Comparison of ENCODE assay signal across 17 cellular contexts in the genomic region with DNA sequence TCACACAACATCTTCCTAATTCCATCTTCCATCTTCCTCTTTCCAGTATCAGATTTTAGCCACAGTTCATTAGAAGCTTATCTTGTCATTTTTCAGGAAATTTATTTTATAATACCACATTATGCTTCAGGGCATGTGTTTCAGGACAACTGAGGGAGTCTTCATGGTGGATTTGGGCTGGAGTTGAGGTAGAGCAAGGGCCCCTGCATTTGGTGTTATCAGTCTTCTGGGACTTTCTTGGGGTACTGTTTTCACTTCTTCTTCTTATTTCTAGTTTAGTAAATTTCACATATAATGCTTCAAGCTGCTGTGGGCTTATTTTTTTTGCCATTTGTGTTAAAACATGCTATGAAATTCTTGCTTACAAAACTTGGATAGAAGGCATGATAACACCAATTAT.
DNase-seq lines count a peak whose midpoint lies in the region; ATAC-seq, FAIRE-seq and TF ChIP-seq lines count a peak whose summit lies in the region.
"Had no signal": no experiment of that assay in that cellular context is flagged by ENCODE, and none has a peak within 500 bp of the region (broad histone marks: within the 10 kb centered on the region; RNA-seq: fewer than 3 reads in every experiment).

No MANE protein-coding gene starts in this region.

- intact Hi-C loops in endothelial cell of umbilical vein (cut with micrococcal nuclease) (loop anchor here (10.0 kb wide), 3 partner anchors 150 to 380 kb away; partner anchors contain the start of genes NHLRC3 and PROSER1), stomach (cut with DNase I; ENCODE audit: low total_unique reads) (no loop called here)

- peak overlapping the region; percentile 42 for H3K4me2 ChIP-seq in endothelial cell of umbilical vein (ENCODE audit: insufficient read depth, low read length)

- no peak for FAIRE-seq in endothelial cell of umbilical vein (lab: Jason Lieb, UNC)
- FAIRE-seq: kidney had no signal

- no peak overlapping the region for H2AFZ ChIP-seq in endothelial cell of umbilical vein (ENCODE audit: low read depth, low read length)

- BruUV-seq in endothelial cell of umbilical vein (replicated peaks; lab: Mats Ljungman, UMichigan), result no TSS peak

- no peak for TF ChIP-seq EP300 in stomach (IDR thresholded peaks at IDR 0.05)

- H3K27me3 ChIP-seq in endothelial cell of umbilical vein (ENCODE audit: control insufficient read depth in 2 of 2, insufficient read depth in 2 of 2, low read length in 2 of 2) (no peaks in the 10 kb centered on the region), stomach (no peaks in the 10 kb centered on the region)
- H3K27me3 ChIP-seq: cardiac muscle cell had no signal

- POLR2A ChIA-PET in endothelial cell of umbilical vein (lab: Charles Lee), result interaction anchor here (1.7 kb wide), 1 partner anchor 188 kb away, joined by 4 read pairs; the partner anchor contains the start of gene LHFPL6

- H3K27ac ChIP-seq in endothelial cell of umbilical vein (ENCODE audit: insufficient read depth, low read depth, low read length), result peak overlapping the region; percentile 77
- H3K27ac ChIP-seq in stomach, result peak overlapping the region in 3 of 5 donors; percentile 38 to 52 (median 41)
- H3K27ac ChIP-seq: cardiac muscle cell had no signal

- H3K36me3 ChIP-seq in endothelial cell of umbilical vein (ENCODE audit: control insufficient read depth in 2 of 2, extremely low read depth in 1 of 2, insufficient read depth in 2 of 2, low read length in 2 of 2) (no peaks in the 10 kb centered on the region), stomach (no peaks in the 10 kb centered on the region)
- H3K36me3 ChIP-seq: cardiac muscle cell had no signal

- peaks cover 33% of the 10 kb centered on the region for H3K4me1 ChIP-seq in endothelial cell of umbilical vein (ENCODE audit: control insufficient read depth, extremely low read depth, insufficient read depth, low read length)
- peaks cover 0 to 27% (median 10%) of the 10 kb centered on the region in 4 donors for H3K4me1 ChIP-seq in stomach

- H3K9ac ChIP-seq in endothelial cell of umbilical vein (replicated peaks; ENCODE audit: extremely low read depth, insufficient read depth, low read length), result peak overlapping the region; percentile 63

- TF ChIP-seq POLR2A in endothelial cell of umbilical vein (IDR thresholded peaks at IDR 0.05; ENCODE audit: low read depth, low read length) (no peak), stomach (IDR thresholded peaks at IDR 0.05) (no peak)

- ATAC-seq in GM21717 (IDR thresholded peaks at IDR 0.05; ENCODE audit: unreplicated experiment) (peak; percentile 59), HG03432 (IDR thresholded peaks at IDR 0.05; ENCODE audit: unreplicated experiment) (no peak)
- ATAC-seq: T-helper 17 cell had no signal

- peaks cover 2% of the 10 kb centered on the region for H4K20me1 ChIP-seq in endothelial cell of umbilical vein (replicated peaks; ENCODE audit: control insufficient read depth, extremely low read depth, insufficient read depth, low read length)

- no peak overlapping the region for H3K4me3 ChIP-seq in GM12864 (ENCODE audit: low read depth, low read length)
- H3K4me3 ChIP-seq in endothelial cell of umbilical vein (replicated peaks in 1 of 3; ENCODE audit: insufficient read depth in 1 of 3, low read depth in 1 of 3, low read length in 3 of 3), result no peak overlapping the region
- H3K4me3 ChIP-seq in stomach, result no peak overlapping the region
- H3K4me3 ChIP-seq: cardiac muscle cell had no signal

- H3K79me2 ChIP-seq in endothelial cell of umbilical vein (ENCODE audit: control insufficient read depth, insufficient read depth, low read length), result no peaks in the 10 kb centered on the region

- dilution Hi-C loops in endothelial cell of umbilical vein (cut with MboI; ENCODE audit: extremely low pct_ligation_motif_present, low sequenced_read_pairs), result no loop called here

- H3K9me3 ChIP-seq in endothelial cell of umbilical vein (replicated peaks; ENCODE audit: control insufficient read depth, insufficient read depth, low read length), result no peaks in the 10 kb centered on the region
- H3K9me3 ChIP-seq in stomach, result no peaks in the 10 kb centered on the region

- TF ChIP-seq CTCF in GM12864 (IDR thresholded peaks at IDR 0.05; ENCODE audit: low read depth, low read length, missing control alignments), result no peak
- no peak for TF ChIP-seq CTCF in endothelial cell of umbilical vein (IDR thresholded peaks at IDR 0.05; ENCODE audit: extremely low read depth in 1 of 2, insufficient read depth in 1 of 2, low read depth in 1 of 2, low read length in 2 of 2)
- TF ChIP-seq CTCF in stomach (IDR thresholded peaks at IDR 0.05), result no peak

- CTCF ChIA-PET in endothelial cell of umbilical vein (lab: Charles Lee), result interaction anchor here (0.9 to 7.0 kb wide), 5 partner anchors 35 to 202 kb away, joined by 3 to 124 read pairs (median 5); no protein-coding TSS in a partner anchor

- DNase-seq in GM12864 (ENCODE audit: low read depth) (peak; percentile 33), endothelial cell of umbilical vein (ENCODE audit: low read depth, low spot score) (no peak), stomach (no peak), cerebellum (ENCODE audit: low spot score) (no peak), NCI-H187 treated with DMSO at 0.1 percent for 48 hours (lab: John Stamatoyannopoulos, UW) (no peak), SHP77 treated with DMSO at 0.1 percent for 48 hours (lab: John Stamatoyannopoulos, UW) (no peak)
- DNase-seq: activated B cell treated with CpG ODN at 0.5 μM for 24 hours; activated naive CD8-positive, alpha-beta T cell treated with anti-CD3 and anti-CD28 coated beads, Interleukin-2, amount 10 ng/mL, durations not matched to agents 7 days and 5 days; EL; kidney; NCI-H2081; SHP77; stimulated activated naive CD4-positive, alpha-beta T cell treated with Interleukin-2 at 50 U/mL for 16 hours; T-helper 17 cell had no signal

- H3K9me1 ChIP-seq in endothelial cell of umbilical vein (replicated peaks; ENCODE audit: control insufficient read depth, extremely low read depth, insufficient read depth, low read length), result no peaks in the 10 kb centered on the region

TF ChIP-seq in endothelial cell of umbilical vein, 7 proteins besides CTCF, POLR2A, EP300 and RAD21:
- TF ChIP-seq MAX (IDR thresholded peaks at IDR 0.05; ENCODE audit: insufficient read depth, insufficient read length), result no peak
- TF ChIP-seq MYC (IDR thresholded peaks at IDR 0.05; ENCODE audit: low read depth, low read length), result no peak
